ENCODE assay signal across 1 cellular context in the genomic region with DNA sequence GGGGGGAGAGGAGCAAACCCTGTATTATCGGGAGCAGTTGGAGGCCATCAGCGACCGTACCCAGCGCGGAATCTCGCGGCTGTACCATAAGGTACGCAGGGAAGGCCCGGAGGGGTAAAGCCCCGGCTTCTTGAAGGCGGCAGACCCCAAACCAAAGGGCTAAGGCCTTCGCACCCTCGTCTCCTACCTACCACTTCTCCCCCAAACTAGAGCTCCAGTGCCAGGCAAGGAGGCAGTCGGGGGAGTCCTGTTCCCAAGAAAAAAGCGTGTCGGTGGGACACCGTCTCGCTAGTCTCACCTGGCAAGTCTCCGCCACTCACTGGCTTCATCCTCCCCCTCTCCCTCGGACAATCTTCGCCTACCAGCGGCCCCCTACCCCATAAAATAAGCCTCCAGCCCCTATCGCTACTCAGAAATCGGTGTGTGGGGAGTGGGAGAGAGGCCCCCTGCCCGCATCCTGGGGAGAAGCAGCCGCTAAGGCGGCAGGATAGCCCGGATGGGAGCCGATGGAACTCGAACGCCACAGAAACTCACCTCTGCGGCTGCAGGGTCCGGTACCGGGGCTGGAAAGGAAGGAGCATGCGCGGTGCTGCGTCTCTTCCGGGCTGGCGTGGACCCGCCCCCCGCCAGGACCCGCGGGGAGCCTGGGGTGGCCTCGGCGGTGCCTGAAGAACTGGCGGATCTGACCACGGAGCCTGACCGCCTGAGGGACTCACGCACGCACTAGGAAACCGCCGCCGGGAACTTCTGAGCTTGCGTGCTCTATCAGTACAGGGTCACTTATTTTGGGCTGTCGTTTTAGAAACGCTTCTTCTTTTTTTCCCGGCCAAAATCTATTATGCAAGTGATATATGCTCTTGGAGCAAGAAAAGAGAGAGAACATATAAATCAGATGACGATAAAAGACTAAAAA.
TF ChIP-seq lines count a peak whose summit lies in the region.

RPS10 (minus strand) TSS at position 572 of the 913 bp plus-strand sequence. CDS start 848 bp downstream, outside the sequence.

TF ChIP-seq in HepG2, 621 proteins besides CTCF, POLR2A, EP300 and RAD21 (continued from another document and continues in another):
- TF ChIP-seq ZNF142 (CRISPR knock-in tag; IDR thresholded peaks at IDR 0.05) (0 out of 2 replicates have a peak, but pooled peaks have one; percentile 45), ZBTB39 (CRISPR knock-in tag; IDR thresholded peaks at IDR 0.05) (no peak), SP2 (CRISPR knock-in tag; IDR thresholded peaks at IDR 0.05) (peak; percentile 71), SYNCRIP (IDR thresholded peaks at IDR 0.05; ENCODE audit: insufficient read depth, low read depth, low read length) (no peak), RBM22 (optimal IDR thresholded peaks at IDR 0.05; ENCODE audit: low read length) (peak; percentile 75), NFYB (CRISPR knock-in tag; IDR thresholded peaks at IDR 0.05) (no peak; the same call in 1 of the 2 replicates), ZSCAN12 (CRISPR knock-in tag; IDR thresholded peaks at IDR 0.05) (no peak), HOXA7 (CRISPR knock-in tag; IDR thresholded peaks at IDR 0.05) (no peak), IRF1 (CRISPR knock-in tag; IDR thresholded peaks at IDR 0.05; ENCODE audit: low read depth) (no peak), POLR2G (IDR thresholded peaks at IDR 0.05; ENCODE audit: low read depth, low read length) (peak; percentile 98), RFX3 (CRISPR knock-in tag; IDR thresholded peaks at IDR 0.05) (no peak), CBX2 (IDR thresholded peaks at IDR 0.05; ENCODE audit: low read depth, low read length) (no peak), CBX2 (CRISPR knock-in tag; IDR thresholded peaks at IDR 0.05; ENCODE audit: low read depth) (no peak), ZNF207 (IDR thresholded peaks at IDR 0.05; ENCODE audit: borderline replicate concordance) (no peak), ZNF629 (CRISPR knock-in tag; conservative IDR thresholded peaks at IDR 0.05) (no peak; the same call in 1 of the 2 replicates), ZNF670 (CRISPR knock-in tag; IDR thresholded peaks at IDR 0.05; ENCODE audit: borderline replicate concordance) (no peak), SP4 (CRISPR knock-in tag; IDR thresholded peaks at IDR 0.05) (peak; percentile 74; the same call in 1 of the 2 replicates), HES4 (CRISPR knock-in tag; IDR thresholded peaks at IDR 0.05; ENCODE audit: borderline replicate concordance) (no peak), ZBTB34 (CRISPR knock-in tag; IDR thresholded peaks at IDR 0.05) (no peak), ZBTB49 (CRISPR knock-in tag; IDR thresholded peaks at IDR 0.05; ENCODE audit: borderline replicate concordance) (no peak; the same call in 1 of the 2 replicates), ZNF841 (CRISPR knock-in tag; IDR thresholded peaks at IDR 0.05; ENCODE audit: borderline replicate concordance) (no peak), RXRB (CRISPR knock-in tag; IDR thresholded peaks at IDR 0.05; ENCODE audit: borderline replicate concordance) (peak; percentile 58; the same call in 1 of the 2 replicates), NR3C1 (CRISPR knock-in tag; IDR thresholded peaks at IDR 0.05) (no peak), ZSCAN29 (CRISPR knock-in tag; conservative IDR thresholded peaks at IDR 0.05) (peak; percentile 88), PBX3 (CRISPR knock-in tag; IDR thresholded peaks at IDR 0.05; ENCODE audit: borderline replicate concordance) (no peak), YEATS2 (CRISPR knock-in tag; IDR thresholded peaks at IDR 0.05; ENCODE audit: borderline replicate concordance) (peak; percentile 99), ZNF282 (IDR thresholded peaks at IDR 0.05; ENCODE audit: partially characterized antibody) (no peak), BRF2 (CRISPR knock-in tag; IDR thresholded peaks at IDR 0.05) (0 out of 2 replicates have a peak, but pooled peaks have one; percentile 51), IKZF4 (CRISPR knock-in tag; IDR thresholded peaks at IDR 0.05; ENCODE audit: borderline replicate concordance, low read depth, not compliant biosample characterization) (peak; percentile 67), ZC3H4 (CRISPR knock-in tag; IDR thresholded peaks at IDR 0.05; ENCODE audit: borderline replicate concordance) (no peak), MBD4 (IDR thresholded peaks at IDR 0.05; ENCODE audit: borderline replicate concordance, low read length) (no peak)
- TF ChIP-seq, protein P1, sequence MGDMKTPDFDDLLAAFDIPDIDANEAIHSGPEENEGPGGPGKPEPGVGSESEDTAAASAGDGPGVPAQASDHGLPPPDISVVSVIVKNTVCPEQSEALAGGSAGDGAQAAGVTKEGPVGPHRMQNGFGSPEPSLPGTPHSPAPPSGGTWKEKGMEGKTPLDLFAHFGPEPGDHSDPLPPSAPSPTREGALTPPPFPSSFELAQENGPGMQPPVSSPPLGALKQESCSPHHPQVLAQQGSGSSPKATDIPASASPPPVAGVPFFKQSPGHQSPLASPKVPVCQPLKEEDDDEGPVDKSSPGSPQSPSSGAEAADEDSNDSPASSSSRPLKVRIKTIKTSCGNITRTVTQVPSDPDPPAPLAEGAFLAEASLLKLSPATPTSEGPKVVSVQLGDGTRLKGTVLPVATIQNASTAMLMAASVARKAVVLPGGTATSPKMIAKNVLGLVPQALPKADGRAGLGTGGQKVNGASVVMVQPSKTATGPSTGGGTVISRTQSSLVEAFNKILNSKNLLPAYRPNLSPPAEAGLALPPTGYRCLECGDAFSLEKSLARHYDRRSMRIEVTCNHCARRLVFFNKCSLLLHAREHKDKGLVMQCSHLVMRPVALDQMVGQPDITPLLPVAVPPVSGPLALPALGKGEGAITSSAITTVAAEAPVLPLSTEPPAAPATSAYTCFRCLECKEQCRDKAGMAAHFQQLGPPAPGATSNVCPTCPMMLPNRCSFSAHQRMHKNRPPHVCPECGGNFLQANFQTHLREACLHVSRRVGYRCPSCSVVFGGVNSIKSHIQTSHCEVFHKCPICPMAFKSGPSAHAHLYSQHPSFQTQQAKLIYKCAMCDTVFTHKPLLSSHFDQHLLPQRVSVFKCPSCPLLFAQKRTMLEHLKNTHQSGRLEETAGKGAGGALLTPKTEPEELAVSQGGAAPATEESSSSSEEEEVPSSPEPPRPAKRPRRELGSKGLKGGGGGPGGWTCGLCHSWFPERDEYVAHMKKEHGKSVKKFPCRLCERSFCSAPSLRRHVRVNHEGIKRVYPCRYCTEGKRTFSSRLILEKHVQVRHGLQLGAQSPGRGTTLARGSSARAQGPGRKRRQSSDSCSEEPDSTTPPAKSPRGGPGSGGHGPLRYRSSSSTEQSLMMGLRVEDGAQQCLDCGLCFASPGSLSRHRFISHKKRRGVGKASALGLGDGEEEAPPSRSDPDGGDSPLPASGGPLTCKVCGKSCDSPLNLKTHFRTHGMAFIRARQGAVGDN (CRISPR knock-in tag; IDR thresholded peaks at IDR 0.05), result peak; percentile 90
